In genomic region chr9:105259731-105260612, GRCh38 we compare ENCODE assay signal across 14 cellular contexts. TPM values are rescaled to one million over a fixed set of nuclear protein-coding genes. Genes with fewer than 3 reads are reported as not detected.
A peak's percentile ranks its signal among the peaks of the same experiment; 100 is the strongest.
DNase-seq lines count a peak whose midpoint lies in the region; ATAC-seq and TF ChIP-seq lines count a peak whose summit lies in the region.
"Had no signal": no experiment of that assay in that cellular context is flagged by ENCODE, and none has a peak within 500 bp of the region (broad histone marks: within the 10 kb centered on the region; RNA-seq: fewer than 3 reads in every experiment).

No MANE protein-coding gene starts in this region.

- POLR2A ChIA-PET in PC-3 (lab: Charles Lee; ENCODE audit: unreplicated experiment): no interaction called here

- no peak overlapping the region for H2AFZ ChIP-seq in PC-3 (ENCODE audit: low read length)

- CTCF ChIA-PET in PC-3 (lab: Charles Lee): no interaction called here

- no peaks in the 10 kb centered on the region for H3K27me3 ChIP-seq in esophagus muscularis mucosa
- H3K27me3 ChIP-seq in gastrocnemius medialis: no peaks in the 10 kb centered on the region
- no peaks in the 10 kb centered on the region for H3K27me3 ChIP-seq in spleen (replicated peaks in 1 of 7)
- no peaks in the 10 kb centered on the region for H3K27me3 ChIP-seq in PC-3 (ENCODE audit: low read length)
- H3K27me3 ChIP-seq: uterus had no signal

- peak; percentile 36 for ATAC-seq in GM18858 (IDR thresholded peaks at IDR 0.05; ENCODE audit: unreplicated experiment)
- peak; percentile 33 for ATAC-seq in HG03196 (IDR thresholded peaks at IDR 0.05; ENCODE audit: unreplicated experiment)
- ATAC-seq in gastrocnemius medialis: peak; percentile 72 to 76
- no peak for ATAC-seq in PC-3
- ATAC-seq: activated naive CD8-positive, alpha-beta T cell treated with anti-CD3 and anti-CD28 coated beads, Interleukin-2, amount 50 U/mL, for 24 hours had no signal

- in situ Hi-C loops in gastrocnemius medialis (cut with MboI; ENCODE audit: low sequenced_read_pairs in 4 of 4): no loop called here

- intact Hi-C loops in esophagus muscularis mucosa (cut with DNase I) (no loop called here), gastrocnemius medialis (cut with DNase I; ENCODE audit: low total_unique reads) (no loop called here), spleen (cut with DNase I; ENCODE audit: low total_unique reads) (no loop called here), PC-3 (cut with micrococcal nuclease) (no loop called here)

- no peaks in the 10 kb centered on the region for H3F3A ChIP-seq in PC-3 (ENCODE audit: low read length, unreplicated experiment)

- H3K36me3 ChIP-seq in esophagus muscularis mucosa (no peaks in the 10 kb centered on the region), gastrocnemius medialis (no peaks in the 10 kb centered on the region), spleen (no peaks in the 10 kb centered on the region), PC-3 (ENCODE audit: low read depth, low read length) (no peaks in the 10 kb centered on the region)
- H3K36me3 ChIP-seq: uterus had no signal

- no peak for TF ChIP-seq EP300 in esophagus muscularis mucosa (IDR thresholded peaks at IDR 0.05)

- no TSS peak for BruUV-seq in PC-3 (replicated peaks; lab: Mats Ljungman, UMichigan)

- TF ChIP-seq CTCF in esophagus muscularis mucosa (IDR thresholded peaks at IDR 0.05): no peak
- no peak for TF ChIP-seq CTCF in gastrocnemius medialis (IDR thresholded peaks at IDR 0.05 in 4 of 5, conservative IDR thresholded peaks at IDR 0.05 in 1 of 5)
- no peak for TF ChIP-seq CTCF in spleen (IDR thresholded peaks at IDR 0.05 in 8 of 11, conservative IDR thresholded peaks at IDR 0.05 in 3 of 11)
- TF ChIP-seq CTCF in PC-3 (conservative IDR thresholded peaks at IDR 0.05; ENCODE audit: low read depth, low read length): no peak

- H3K4me3 ChIP-seq in esophagus muscularis mucosa: no peak overlapping the region
- H3K4me3 ChIP-seq in gastrocnemius medialis: no peak overlapping the region
- no peak overlapping the region for H3K4me3 ChIP-seq in spleen
- no peak overlapping the region for H3K4me3 ChIP-seq in PC-3 (ENCODE audit: low read length)
- H3K4me3 ChIP-seq: psoas muscle, uterus had no signal

- no peak for DNase-seq in esophagus muscularis mucosa (ENCODE audit: extremely low spot score)
- peak in 1 of 2 donors; percentile 19 for DNase-seq in gastrocnemius medialis
- no peak for DNase-seq in ureter (ENCODE audit: low spot score)
- no peak for DNase-seq in spleen
- no peak for DNase-seq in PC-3
- DNase-seq in COR-L47 (lab: John Stamatoyannopoulos, UW): no peak
- DNase-seq: activated naive CD8-positive, alpha-beta T cell treated with anti-CD3 and anti-CD28 coated beads, Interleukin-2, amount 50 U/mL, for 24 hours; C1 segment of cervical spinal cord; effector CD8-positive, alpha-beta T cell; NCI-H1417 treated with DMSO at 0.1 percent for 48 hours; psoas muscle had no signal

- H3K27ac ChIP-seq in esophagus muscularis mucosa (replicated peaks in 1 of 4) (peak overlapping the region; percentile 25 to 62 (median 48)), gastrocnemius medialis (peak overlapping the region in 2 of 4 donors; percentile 27 to 61), spleen (peak overlapping the region in 4 of 8 donors; percentile 6 to 49 (median 34)), PC-3 (ENCODE audit: low read length) (no peak overlapping the region)
- H3K27ac ChIP-seq: psoas muscle had no signal

- no peaks in the 10 kb centered on the region for H3K9me3 ChIP-seq in esophagus muscularis mucosa
- H3K9me3 ChIP-seq in gastrocnemius medialis: no peaks in the 10 kb centered on the region
- no peaks in the 10 kb centered on the region for H3K9me3 ChIP-seq in spleen
- no peaks in the 10 kb centered on the region for H3K9me3 ChIP-seq in PC-3 (ENCODE audit: low read length)
- H3K9me3 ChIP-seq: psoas muscle, uterus had no signal

- no peak overlapping the region for H3K4me2 ChIP-seq in PC-3 (ENCODE audit: low read length)

- H3K9ac ChIP-seq in PC-3 (ENCODE audit: low read length): no peak overlapping the region

- H3K4me1 ChIP-seq in esophagus muscularis mucosa: peaks cover 32 to 63% (median 54%) of the 10 kb centered on the region in 4 donors
- peaks cover 22 to 29% of the 10 kb centered on the region in 2 donors for H3K4me1 ChIP-seq in gastrocnemius medialis
- peaks cover 0 to 48% (median 16%) of the 10 kb centered on the region in 6 donors for H3K4me1 ChIP-seq in spleen
- H3K4me1 ChIP-seq in PC-3 (ENCODE audit: insufficient read depth, low read length): peaks cover 9% of the 10 kb centered on the region
- H3K4me1 ChIP-seq: uterus had no signal

- TF ChIP-seq POLR2A in esophagus muscularis mucosa (IDR thresholded peaks at IDR 0.05; ENCODE audit: low read depth): no peak
- TF ChIP-seq POLR2A in gastrocnemius medialis (IDR thresholded peaks at IDR 0.05): no peak
- no peak for TF ChIP-seq POLR2A in spleen (IDR thresholded peaks at IDR 0.05)

- no peaks in the 10 kb centered on the region for H3K9me2 ChIP-seq in PC-3 (replicated peaks; ENCODE audit: low read length)

- H3K79me2 ChIP-seq in PC-3 (ENCODE audit: low read length): peaks cover 8% of the 10 kb centered on the region

- no peaks in the 10 kb centered on the region for H4K20me1 ChIP-seq in PC-3 (ENCODE audit: low read length)

RNA-seq across cellular contexts. Expression of gene SLC44A1, which starts 15.5 kb away (rescaled TPM):
- total RNA-seq in esophagus muscularis mucosa: 10 to 100 TPM; 25.7 to 37.8 (median 28.3) TPM
- 10 to 100 TPM in 3 of 4 donors, 1 to 10 TPM in 1; 5.4 to 15.9 (median 11.3) TPM for total RNA-seq in gastrocnemius medialis
- total RNA-seq in ureter: 67.5 TPM
- total RNA-seq in spleen: 10 to 100 TPM; 17.9 to 27.5 (median 24.0) TPM
- 1 to 10 TPM; 3.1 to 4.4 (median 4.3) TPM for polyA plus RNA-seq in spleen
- total RNA-seq in PC-3 (2014; rRNA removed): 15.3 and 16.1 TPM in 2 replicates
